Comparison of ENCODE assay signal across 1 cellular context in the genomic region with DNA sequence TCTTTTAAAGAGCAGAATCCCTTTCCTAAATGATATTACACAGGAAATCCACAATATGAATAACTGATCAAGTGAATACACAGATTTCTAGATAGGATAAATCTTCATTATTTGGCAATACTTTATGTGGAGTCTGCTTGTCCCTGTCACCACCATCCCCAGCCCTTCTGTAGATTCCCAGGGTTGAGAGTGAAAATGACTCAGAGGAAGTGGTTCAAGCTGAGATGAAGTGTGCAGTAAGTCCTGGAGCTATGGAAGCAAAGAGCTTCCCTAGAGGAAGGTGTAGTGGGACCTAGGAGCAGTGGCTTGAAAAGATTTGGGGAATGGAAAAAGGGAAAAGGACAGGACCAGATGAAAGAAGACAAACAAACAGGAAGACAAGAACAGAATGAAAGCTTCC.
TF ChIP-seq lines count a peak whose summit lies in the region.

No MANE protein-coding gene starts in this region.

TF ChIP-seq in SK-N-SH, 30 proteins besides CTCF, POLR2A, EP300 and RAD21 (continued from another document):
- TF ChIP-seq RXRA (IDR thresholded peaks at IDR 0.05; ENCODE audit: borderline replicate concordance, low read depth) = no peak
- TF ChIP-seq MEF2A (IDR thresholded peaks at IDR 0.05; ENCODE audit: borderline replicate concordance, low read depth) = no peak
- TF ChIP-seq TEAD4 (IDR thresholded peaks at IDR 0.05; ENCODE audit: borderline replicate concordance, insufficient read depth) = no peak
- TF ChIP-seq JUND (IDR thresholded peaks at IDR 0.05) = peak; percentile 34
- no peak for TF ChIP-seq YY1 (IDR thresholded peaks at IDR 0.05; ENCODE audit: low read depth)
